11 cellular contexts compared by ENCODE assay signal in the genomic region with DNA sequence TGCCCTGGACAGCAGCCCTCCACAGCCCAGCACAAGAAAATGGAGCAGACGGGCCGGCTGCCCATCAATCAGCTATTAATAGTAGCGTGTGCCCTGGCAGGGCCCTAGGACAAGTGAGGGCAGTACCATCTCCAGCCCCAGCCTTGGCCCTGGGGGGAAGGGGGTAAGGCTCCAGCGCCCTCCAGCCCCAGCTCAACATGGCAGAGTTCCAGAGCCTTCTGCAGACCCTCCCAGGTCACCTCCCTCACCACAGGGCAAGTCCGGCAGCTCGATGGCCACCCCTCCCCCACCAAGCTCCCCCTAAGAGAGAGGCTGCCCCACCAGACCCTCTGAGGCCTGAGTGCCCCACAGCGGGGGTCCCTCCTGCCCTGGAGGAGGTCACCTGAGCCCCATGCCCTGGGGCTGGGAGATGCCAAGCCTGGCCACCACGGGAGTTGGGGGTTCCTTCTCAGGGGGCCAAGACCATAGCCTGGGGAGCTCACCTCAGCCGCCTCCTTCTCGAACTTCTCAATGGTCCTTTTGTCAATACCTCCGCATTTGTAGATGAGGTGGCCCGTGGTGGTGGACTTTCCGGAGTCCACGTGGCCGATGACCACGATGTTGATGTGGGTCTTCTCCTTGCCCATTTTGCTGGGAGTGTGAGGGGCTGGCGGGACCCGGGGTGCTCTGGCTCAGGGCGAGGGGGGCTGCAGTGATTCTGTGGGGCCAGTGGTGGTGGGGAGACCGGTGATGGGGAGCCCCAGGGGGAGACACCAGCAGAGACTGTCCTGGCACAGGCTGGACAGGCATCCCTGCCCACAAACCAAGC. TPM values are rescaled to one million over a fixed set of nuclear protein-coding genes. Genes with fewer than 3 reads are reported as not detected.
DNase-seq lines count a peak whose midpoint lies in the region; ATAC-seq and TF ChIP-seq lines count a peak whose summit lies in the region.
"Had no signal": no experiment of that assay in that cellular context is flagged by ENCODE, and none has a peak within 500 bp of the region (broad histone marks: within the 10 kb centered on the region; RNA-seq: fewer than 3 reads in every experiment).

No MANE protein-coding gene starts in this region.

- peaks cover 5% of the 10 kb centered on the region for H3K23me2 ChIP-seq in H9 (ENCODE audit: insufficient read length, low read depth, low read length, poor library complexity, severe bottlenecking)

- H2BK5ac ChIP-seq in H9 (ENCODE audit: insufficient read length, low read length) = no peak overlapping the region

- peaks cover 5 to 12% (median 8%) of the 10 kb centered on the region in 3 experiments; a peak in 6 of 7 replicates for H3K36me3 Mint-ChIP-seq in H9 (ENCODE audit: insufficient read depth in 1 of 3, low read depth in 3 of 3)

- H3K27me3 Mint-ChIP-seq in H9 (ENCODE audit: low read depth) = peaks cover 46% of the 10 kb centered on the region

- no peaks in the 10 kb centered on the region for H3K79me2 ChIP-seq in H9 (ENCODE audit: insufficient read depth, low read length)

- peaks cover 49% of the 10 kb centered on the region for H3K36me3 ChIP-seq in WERI-Rb-1
- H3K36me3 ChIP-seq in gastrocnemius medialis = peaks cover 0 to 34% of the 10 kb centered on the region in 2 donors
- H3K36me3 ChIP-seq: thyroid gland had no signal

- H2AK5ac ChIP-seq in H9 (ENCODE audit: insufficient read length, low read length) = no peak overlapping the region

- H3K56ac ChIP-seq in H9 (ENCODE audit: insufficient read length, low read depth, low read length) = no peak overlapping the region

- no peak overlapping the region for H3K14ac ChIP-seq in H9 (ENCODE audit: insufficient read depth, low read length)

- H2BK12ac ChIP-seq in H9 (ENCODE audit: insufficient read length, low read depth, low read length) = no peak overlapping the region

- in situ Hi-C loops in gastrocnemius medialis (cut with MboI; ENCODE audit: low sequenced_read_pairs in 4 of 4) = no loop called here

- no peak overlapping the region for H4K8ac ChIP-seq in H9 (replicated peaks; ENCODE audit: insufficient read length, low read depth, low read length)

- H3K4me3 ChIP-seq in WERI-Rb-1 (ENCODE audit: low read depth, low read length) (peak overlapping the region; percentile 88), right cardiac atrium (ENCODE audit: low read length) (peak overlapping the region; percentile 71), gastrocnemius medialis (peak overlapping the region; percentile 67 to 88 (median 84))
- H3K4me3 ChIP-seq: thyroid gland had no signal

- no peak overlapping the region for H3K4ac ChIP-seq in H9 (ENCODE audit: low read depth, low read length)

- H3K27me3 ChIP-seq in H9 (ENCODE audit: insufficient read depth, low read length) (peaks cover 4% of the 10 kb centered on the region; the same call in 1 of the 2 replicates), WERI-Rb-1 (ENCODE audit: insufficient read depth, low read depth, severe bottlenecking) (no peaks in the 10 kb centered on the region), right cardiac atrium (ENCODE audit: control insufficient read depth, insufficient read depth) (no peaks in the 10 kb centered on the region), gastrocnemius medialis (no peaks in the 10 kb centered on the region)

- intact Hi-C loops in right cardiac atrium (cut with DNase I) (no loop called here), gastrocnemius medialis (cut with DNase I; ENCODE audit: low total_unique reads) (no loop called here)

- no peak overlapping the region for H4K91ac ChIP-seq in H9 (ENCODE audit: insufficient read length, low read depth, low read length)

- H2BK120ac ChIP-seq in H9 (ENCODE audit: low read depth, low read length, poor library complexity, severe bottlenecking) = no peak overlapping the region

- ATAC-seq in right cardiac atrium (peak; percentile 29 to 38), gastrocnemius medialis (peak; percentile 13 to 18)

- DNase-seq in H9 = peak; percentile 33
- no peak for DNase-seq in WERI-Rb-1
- peak in 2 of 3 donors; percentile 68 to 82 for DNase-seq in right cardiac atrium
- DNase-seq in gastrocnemius medialis = peak; percentile 64 to 84
- DNase-seq in NCI-H187 treated with DMSO at 0.1 percent for 48 hours (lab: John Stamatoyannopoulos, UW) = no peak
- DNase-seq in cerebellar nuclear complex (lab: John Stamatoyannopoulos, UW) = no peak
- DNase-seq in NCI-H146 treated with DMSO at 0.1 percent for 48 hours (lab: John Stamatoyannopoulos, UW; ENCODE audit: unreplicated experiment) = no peak
- DNase-seq: NCI-H510A had no signal

- H3K9ac ChIP-seq in H9 (ENCODE audit: extremely low read depth, insufficient read length, low read length) = no peak overlapping the region

- TF ChIP-seq POLR2A in gastrocnemius medialis (IDR thresholded peaks at IDR 0.05) = peak; percentile 51 to 56

- H3T11ph ChIP-seq in H9 (ENCODE audit: low read length) = no peak overlapping the region

- no peak overlapping the region for H3K18ac ChIP-seq in H9 (ENCODE audit: insufficient read length, low read depth, low read length)

- peaks cover 2% of the 10 kb centered on the region for H4K20me1 ChIP-seq in H9 (ENCODE audit: control insufficient read depth, insufficient read depth, insufficient read length)

- TF ChIP-seq CTCF in H9 (conservative IDR thresholded peaks at IDR 0.05) = no peak
- no peak for TF ChIP-seq CTCF in WERI-Rb-1 (IDR thresholded peaks at IDR 0.05; ENCODE audit: low read depth, low read length)
- TF ChIP-seq CTCF in gastrocnemius medialis (IDR thresholded peaks at IDR 0.05 in 4 of 5, conservative IDR thresholded peaks at IDR 0.05 in 1 of 5) = no peak

- no CpG with 5 or more reads among the region's 20 CpGs for WGBS in H9 (ENCODE audit: extremely low coverage, insufficient read length, low lambda C conversion rate)
- 65% methylated on average over 20 of the region's 20 CpGs for WGBS in right cardiac atrium

- H3K4me1 ChIP-seq in H9 (ENCODE audit: insufficient read depth, low read length) = no peaks in the 10 kb centered on the region
- peaks cover 3% of the 10 kb centered on the region for H3K4me1 ChIP-seq in right cardiac atrium (ENCODE audit: control insufficient read depth, insufficient read depth, low read length)
- peaks cover 31 to 60% of the 10 kb centered on the region in 2 donors for H3K4me1 ChIP-seq in gastrocnemius medialis

- no peak overlapping the region for H3K23ac ChIP-seq in H9 (ENCODE audit: insufficient read length, low read depth, low read length)

- H3K9me3 ChIP-seq in H9 (ENCODE audit: control insufficient read depth, low read depth, low read length) = no peaks in the 10 kb centered on the region
- no peaks in the 10 kb centered on the region for H3K9me3 ChIP-seq in WERI-Rb-1 (ENCODE audit: severe bottlenecking)
- H3K9me3 ChIP-seq in right cardiac atrium (ENCODE audit: control insufficient read depth, low read length) = no peaks in the 10 kb centered on the region
- H3K9me3 ChIP-seq in gastrocnemius medialis = no peaks in the 10 kb centered on the region
- H3K9me3 ChIP-seq: thyroid gland had no signal

- no peak overlapping the region for H4K5ac ChIP-seq in H9 (ENCODE audit: insufficient read length, low read depth, low read length)

- H3K4me2 ChIP-seq in H9 (ENCODE audit: insufficient read depth, insufficient read length, low read length) = no peak overlapping the region

- H2BK20ac ChIP-seq in H9 (ENCODE audit: low read depth, low read length, poor library complexity, severe bottlenecking) = no peak overlapping the region

- no peak overlapping the region for H3K27ac ChIP-seq in H9 (ENCODE audit: insufficient read length, low read depth, low read length)
- H3K27ac ChIP-seq in WERI-Rb-1 = peak overlapping the region; percentile 87
- peak overlapping the region; percentile 53 for H3K27ac ChIP-seq in right cardiac atrium (ENCODE audit: low read length)
- H3K27ac ChIP-seq in gastrocnemius medialis = peak overlapping the region; percentile 94 to 100 (median 98)
- H3K27ac ChIP-seq: thyroid gland had no signal

- H3K27ac Mint-ChIP-seq in H9 = no peak overlapping the region

- peaks cover 4 to 10% of the 10 kb centered on the region in 2 experiments; a peak in 3 of 4 replicates for H3K4me1 Mint-ChIP-seq in H9

- H3K9me3 Mint-ChIP-seq in H9 = peaks cover 2 to 5% of the 10 kb centered on the region in 2 experiments; a peak in 3 of 5 replicates

- peak overlapping the region in 1 of 2 experiments; percentile 35; a peak in 1 of 5 replicates for H3K4me3 Mint-ChIP-seq in H9

- no peaks in the 10 kb centered on the region for H3K79me1 ChIP-seq in H9 (ENCODE audit: insufficient read depth, low read depth, low read length, poor library complexity, severe bottlenecking)

- no peak overlapping the region for H2AFZ ChIP-seq in H9 (ENCODE audit: low read length)

- H2BK15ac ChIP-seq in H9 (ENCODE audit: low read depth, low read length) = no peak overlapping the region

RNA-seq across cellular contexts. Expression of gene EEF1A2, which starts 1.5 kb away (rescaled TPM):
- total RNA-seq in H9 (2021) (25.8 and 27.4 TPM in 2 replicates), right cardiac atrium (1,000 to 10,000 TPM in 1 of 4 donors, 100 to 1,000 TPM in 3; 701 to 1,033 (median 894) TPM), gastrocnemius medialis (1,000 to 10,000 TPM; 1,736 to 2,603 (median 2,395) TPM)
- 952 TPM for polyA plus RNA-seq in right cardiac atrium

RNA-seq across cellular contexts. Expression of gene PPDPF, which starts 23.2 kb away (rescaled TPM):
- 149 and 153 TPM in 2 replicates for total RNA-seq in H9 (2021)
- total RNA-seq in right cardiac atrium = 100 to 1,000 TPM; 143 to 244 (median 223) TPM
- 276 TPM for polyA plus RNA-seq in right cardiac atrium
- 100 to 1,000 TPM in 1 of 4 donors, 10 to 100 TPM in 3; 50.2 to 207 (median 76.1) TPM for total RNA-seq in gastrocnemius medialis

RNA-seq across cellular contexts. Expression of gene KCNQ2, which starts 24.9 kb away (rescaled TPM):
- total RNA-seq in H9 (2021) = 69.2 and 71.5 TPM in 2 replicates
- 1 to 10 TPM in 2 of 4 donors, not detected in 2; 1.1 to 2.3 TPM for total RNA-seq in right cardiac atrium
- polyA plus RNA-seq in right cardiac atrium = under 0.01 TPM
- not detected for total RNA-seq in gastrocnemius medialis
- total RNA-seq: dermis microvascular lymphatic vessel endothelial cell had no signal

RNA-seq across cellular contexts. Expression of gene PTK6, which starts 39.8 kb away (rescaled TPM):
- total RNA-seq in H9 (2021) = 0.44 and 0.46 TPM in 2 replicates
- under 1 TPM in 2 of 4 donors, not detected in 2; 0.09 to 0.15 TPM for total RNA-seq in right cardiac atrium
- polyA plus RNA-seq in right cardiac atrium = 0.14 TPM
- total RNA-seq in gastrocnemius medialis = under 1 TPM in 1 of 4 donors, not detected in 3; 0.36 TPM

RNA-seq across cellular contexts. Expression of gene SRMS, which starts 50.2 kb away (rescaled TPM):
- total RNA-seq in H9 (2021) (0.70 and 0.79 TPM in 2 replicates), right cardiac atrium (not detected), gastrocnemius medialis (not detected)
- polyA plus RNA-seq in right cardiac atrium = not detected
- total RNA-seq: dermis microvascular lymphatic vessel endothelial cell, RPMI7951, thyroid gland had no signal

Comparison
In these comparisons a context has a peak if more than half of its experiments do, and no peak if none do; other contexts are left out.
1. DNase-seq: peak in H9 (single experiment), right cardiac atrium (2 of 3) and gastrocnemius medialis (2 of 2); none in WERI-Rb-1 (single experiment), NCI-H187 treated with DMSO at 0.1 percent for 48 hours (single experiment), cerebellar nuclear complex (0 of 2) and NCI-H146 treated with DMSO at 0.1 percent for 48 hours (single experiment).
2. RNA of gene EEF1A2, which starts 1.5 kb away (total RNA-seq): 1,736 to 2,603 TPM in gastrocnemius medialis and 701 to 1,033 TPM in right cardiac atrium; 25.8 to 27.4 TPM in H9; every median in the first group is over 10 times any median in the second.
3. RNA of gene KCNQ2, which starts 24.9 kb away (total RNA-seq): 69.2 to 71.5 TPM in H9; 1.1 to 2.3 TPM in right cardiac atrium and not detected in gastrocnemius medialis; every median in the first group is over 10 times any median in the second.
4. Peak in every context shown above with its lines, with median percentiles within 50 percentile points of each other: H3K4me3 ChIP-seq.